ENCODE assay signal across 19 cellular contexts in genomic region chr20:44772636-44773035, GRCh38. TPM values are rescaled to one million over a fixed set of nuclear protein-coding genes. Genes with fewer than 3 reads are reported as not detected.
DNase-seq lines count a peak whose midpoint lies in the region; ATAC-seq, FAIRE-seq and TF ChIP-seq lines count a peak whose summit lies in the region.
"Had no signal": no experiment of that assay in that cellular context is flagged by ENCODE, and none has a peak within 500 bp of the region (broad histone marks: within the 10 kb centered on the region; RNA-seq: fewer than 3 reads in every experiment).

No MANE protein-coding gene starts in this region.

- ATAC-seq in HG03469 (IDR thresholded peaks at IDR 0.05; ENCODE audit: unreplicated experiment): no peak

- H3K4me1 Mint-ChIP-seq in H9: peaks cover 5 to 8% of the 10 kb centered on the region in 2 experiments; a peak in 3 of 4 replicates

- no peaks in the 10 kb centered on the region for H3K23me2 ChIP-seq in H9 (ENCODE audit: insufficient read length, low read depth, low read length, poor library complexity, severe bottlenecking)

- H3K4me1 ChIP-seq in H9 (ENCODE audit: insufficient read depth, low read length) (0 out of 2 replicates have a peak, but pooled peaks cover 2% of the 10 kb centered on the region), iPS-15b (ENCODE audit: control insufficient read depth, insufficient read depth, low read length) (peaks cover 2% of the 10 kb centered on the region), right atrium auricular region (no peaks in the 10 kb centered on the region)

- TF ChIP-seq CTCF in H9 (conservative IDR thresholded peaks at IDR 0.05): no peak
- TF ChIP-seq CTCF in RWPE1 (conservative IDR thresholded peaks at IDR 0.05; ENCODE audit: low read depth): no peak
- no peak for TF ChIP-seq CTCF in bronchial epithelial cell (IDR thresholded peaks at IDR 0.05; ENCODE audit: insufficient read depth, low read length, severe bottlenecking)
- no peak for TF ChIP-seq CTCF in right atrium auricular region (IDR thresholded peaks at IDR 0.05)
- TF ChIP-seq CTCF in GM10266 (IDR thresholded peaks at IDR 0.05; ENCODE audit: control insufficient read depth, insufficient read depth, low read depth, missing control alignments): no peak

- POLR2A ChIA-PET in RWPE1 (lab: Yijun Ruan, JAX; ENCODE audit: low non-redundant PET): no interaction called here

- no peak overlapping the region for H2BK12ac ChIP-seq in H9 (ENCODE audit: insufficient read length, low read depth, low read length)

- H3K9me3 ChIP-seq in H9 (ENCODE audit: control insufficient read depth, low read depth, low read length) (no peaks in the 10 kb centered on the region), iPS-15b (ENCODE audit: control insufficient read depth, insufficient read depth, low read length) (no peaks in the 10 kb centered on the region), right atrium auricular region (no peaks in the 10 kb centered on the region)

- CTCF ChIA-PET in RWPE1 (lab: Yijun Ruan, JAX): interaction anchor here (0.6 kb wide), 1 partner anchor 13 kb away, joined by 5 read pairs; no protein-coding TSS in a partner anchor

- WGBS in H9 (ENCODE audit: extremely low coverage, insufficient read length, low lambda C conversion rate): no CpG with 5 or more reads among the region's 8 CpGs

- no peak overlapping the region for H3K27ac Mint-ChIP-seq in H9
- H3K27ac Mint-ChIP-seq: B cell; CD4-positive, alpha-beta T cell had no signal

- no peak overlapping the region for H3T11ph ChIP-seq in H9 (ENCODE audit: low read length)

- no peak overlapping the region for H4K5ac ChIP-seq in H9 (ENCODE audit: insufficient read length, low read depth, low read length)

- H2BK20ac ChIP-seq in H9 (ENCODE audit: low read depth, low read length, poor library complexity, severe bottlenecking): no peak overlapping the region

- no peak overlapping the region for H2BK120ac ChIP-seq in H9 (ENCODE audit: low read depth, low read length, poor library complexity, severe bottlenecking)

- H4K20me1 ChIP-seq in H9 (ENCODE audit: control insufficient read depth, insufficient read depth, insufficient read length): no peaks in the 10 kb centered on the region

- H3K27ac ChIP-seq in H9 (ENCODE audit: insufficient read length, low read depth, low read length) (no peak overlapping the region), RWPE1 (no peak overlapping the region), right atrium auricular region (no peak overlapping the region)

- H3K36me3 Mint-ChIP-seq in H9 (ENCODE audit: insufficient read depth in 1 of 3, low read depth in 3 of 3): peaks cover 0 to 7% (median 0%) of the 10 kb centered on the region in 3 experiments; a peak in 2 of 7 replicates

- no peak overlapping the region for H2AFZ ChIP-seq in H9 (ENCODE audit: low read length)

- H2AK5ac ChIP-seq in H9 (ENCODE audit: insufficient read length, low read length): no peak overlapping the region

- H4K8ac ChIP-seq in H9 (replicated peaks; ENCODE audit: insufficient read length, low read depth, low read length): no peak overlapping the region

- no peaks in the 10 kb centered on the region for H3K27me3 ChIP-seq in H9 (ENCODE audit: insufficient read depth, low read length)
- peaks cover 3% of the 10 kb centered on the region for H3K27me3 ChIP-seq in bronchial epithelial cell (ENCODE audit: control insufficient read depth, insufficient read depth, low read length)
- no peaks in the 10 kb centered on the region for H3K27me3 ChIP-seq in iPS-15b (ENCODE audit: control insufficient read depth, insufficient read depth, low read length)
- no peaks in the 10 kb centered on the region for H3K27me3 ChIP-seq in right atrium auricular region

- no peak overlapping the region for H3K18ac ChIP-seq in H9 (ENCODE audit: insufficient read length, low read depth, low read length)

- no peak overlapping the region for H3K4me3 Mint-ChIP-seq in H9
- H3K4me3 Mint-ChIP-seq: B cell; CD4-positive, alpha-beta T cell had no signal

- peak overlapping the region; percentile 41; the same call in 1 of the 2 replicates for H3K14ac ChIP-seq in H9 (ENCODE audit: insufficient read depth, low read length)

- H3K56ac ChIP-seq in H9 (ENCODE audit: insufficient read length, low read depth, low read length): no peak overlapping the region

- no peak overlapping the region for H4K91ac ChIP-seq in H9 (ENCODE audit: insufficient read length, low read depth, low read length)

- no peaks in the 10 kb centered on the region for H3K9me3 Mint-ChIP-seq in H9
- H3K9me3 Mint-ChIP-seq: CD4-positive, alpha-beta T cell had no signal

- no peak overlapping the region for H3K9ac ChIP-seq in H9 (ENCODE audit: extremely low read depth, insufficient read length, low read length)
- peak overlapping the region; percentile 47 for H3K9ac ChIP-seq in iPS-15b (ENCODE audit: low read depth, low read length)

- no peak overlapping the region for H3K4ac ChIP-seq in H9 (ENCODE audit: low read depth, low read length)

- H3K4me2 ChIP-seq in H9 (ENCODE audit: insufficient read depth, insufficient read length, low read length): no peak overlapping the region

- no peak overlapping the region for H2BK5ac ChIP-seq in H9 (ENCODE audit: insufficient read length, low read length)

- no peak for FAIRE-seq in bronchial epithelial cell (lab: Jason Lieb, UNC)
- FAIRE-seq: A204.1, G401.6, GM12892, GM19239 had no signal

- peaks cover 1% of the 10 kb centered on the region; the same call in 1 of the 2 replicates for H3K27me3 Mint-ChIP-seq in H9 (ENCODE audit: low read depth)

- DNase-seq in H9 (no peak), RWPE1 (ENCODE audit: low spot score) (peak; percentile 38), bronchial epithelial cell (ENCODE audit: low read depth) (peak; percentile 48), NOMO-1 treated with dmso at 0.1 percent for 144 hours (lab: John Stamatoyannopoulos, UW; ENCODE audit: unreplicated experiment) (no peak), right atrium auricular region (ENCODE audit: low spot score) (no peak), GM10266 (ENCODE audit: extremely low spot score) (no peak)
- DNase-seq: C1 segment of cervical spinal cord; CD4-positive, alpha-beta T cell; DMS79; EL; GOT3 had no signal

- no peaks in the 10 kb centered on the region for H3K79me1 ChIP-seq in H9 (ENCODE audit: insufficient read depth, low read depth, low read length, poor library complexity, severe bottlenecking)

- H3K23ac ChIP-seq in H9 (ENCODE audit: insufficient read length, low read depth, low read length): no peak overlapping the region

- H3K4me3 ChIP-seq in bronchial epithelial cell (ENCODE audit: low read depth, low read length): no peak overlapping the region
- H3K4me3 ChIP-seq in iPS-15b (ENCODE audit: low read depth, low read length): no peak overlapping the region
- H3K4me3 ChIP-seq in right atrium auricular region: no peak overlapping the region

- H3K36me3 ChIP-seq in bronchial epithelial cell (ENCODE audit: control insufficient read depth, insufficient read depth, low read length) (no peaks in the 10 kb centered on the region), iPS-15b (ENCODE audit: control insufficient read depth, insufficient read depth, low read length) (no peaks in the 10 kb centered on the region), right atrium auricular region (no peaks in the 10 kb centered on the region)

- H3K79me2 ChIP-seq in H9 (ENCODE audit: insufficient read depth, low read length): no peaks in the 10 kb centered on the region

- no peak overlapping the region for H2BK15ac ChIP-seq in H9 (ENCODE audit: low read depth, low read length)

RNA-seq across cellular contexts. Expression of gene KCNK15, which starts 27.0 kb away (rescaled TPM):
- total RNA-seq in H9 (2021) (0.33 and 0.39 TPM in 2 replicates), bronchial epithelial cell (under 0.01 and 0.26 TPM in 2 replicates), right atrium auricular region (1 to 10 TPM; 1.4 to 3.7 TPM)
- total RNA-seq: CD4-positive, alpha-beta T cell; HT1080 had no signal

RNA-seq across cellular contexts. Expression of gene RIMS4, which starts 37.7 kb away (rescaled TPM):
- total RNA-seq in H9 (2021) (15.5 and 16.3 TPM in 2 replicates), bronchial epithelial cell (not detected in 2 replicates), right atrium auricular region (1 to 10 TPM in 1 of 2 donors, under 1 TPM in 1; 0.47 to 1.5 TPM)
- total RNA-seq: B cell; CD4-positive, alpha-beta T cell; HT1080 had no signal

RNA-seq across cellular contexts. Expression of gene CCN5, which starts 57.5 kb away (rescaled TPM):
- not detected in 2 replicates for total RNA-seq in H9 (2021)
- 0.38 TPM in 1 of 2 replicates, not detected in the other for total RNA-seq in bronchial epithelial cell
- 100 to 1,000 TPM in 1 of 2 donors, 10 to 100 TPM in 1; 85.1 to 118 TPM for total RNA-seq in right atrium auricular region
- total RNA-seq: B cell; CD4-positive, alpha-beta T cell; HT1080 had no signal

Comparison
In these comparisons a context has a peak if more than half of its experiments do, and no peak if none do; other contexts are left out.
1. DNase-seq: peak in RWPE1 (single experiment) and bronchial epithelial cell (single experiment); none in H9 (single experiment), NOMO-1 treated with dmso at 0.1 percent for 144 hours (single experiment), right atrium auricular region (single experiment) and GM10266 (single experiment).
2. RNA of gene CCN5, which starts 57.5 kb away (total RNA-seq): 85.1 to 118 TPM in right atrium auricular region; not detected in H9 and 0.38 TPM in bronchial epithelial cell; every median in the first group is over 10 times any median in the second.